8 cellular contexts compared by ENCODE assay signal in the genomic region with DNA sequence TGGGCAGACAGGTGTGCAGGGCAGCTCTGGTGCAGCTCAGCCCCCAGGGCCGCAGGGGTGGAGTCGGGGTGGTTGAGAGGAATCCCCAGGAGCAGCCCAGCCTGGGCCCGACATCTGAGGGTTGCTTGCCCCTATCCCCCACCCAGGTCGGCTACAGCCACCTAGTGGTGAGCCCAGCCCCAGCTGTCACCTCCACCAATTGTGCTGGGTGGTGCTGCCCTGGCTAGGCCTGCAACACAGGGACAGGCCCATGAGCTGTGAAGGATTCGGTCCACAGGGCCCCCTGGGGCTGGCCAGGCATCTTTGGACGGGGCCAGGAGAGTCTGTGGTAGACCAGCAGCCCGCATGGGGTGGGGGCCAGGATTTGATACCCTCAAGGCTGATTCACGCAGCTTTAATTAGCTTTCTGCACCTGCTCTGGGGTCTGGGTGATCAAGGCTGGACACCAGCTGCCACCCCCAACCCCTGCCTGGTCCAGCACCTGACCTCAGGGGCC. TPM values are rescaled to one million over a fixed set of nuclear protein-coding genes. Genes with fewer than 3 reads are reported as not detected.
DNase-seq lines count a peak whose midpoint lies in the region; ATAC-seq and TF ChIP-seq lines count a peak whose summit lies in the region.

No MANE protein-coding gene starts in this region.

- H3K9me3 Mint-ChIP-seq in stimulated activated memory B cell treated with anti-CD40 and anti-IgM and Interleukin-4, amounts not matched to agents 10 μg/mL and 1 μg/mL and 100 μg/mL, for 72 hours, result no peaks in the 10 kb centered on the region

- H3K27ac Mint-ChIP-seq in stimulated activated memory B cell treated with anti-CD40 and anti-IgM and Interleukin-4, amounts not matched to agents 10 μg/mL and 1 μg/mL and 100 μg/mL, for 72 hours, result no peak overlapping the region

- H3K27ac ChIP-seq in SK-N-MC, result peak overlapping the region; percentile 78

- no peaks in the 10 kb centered on the region; the same call in 1 of the 2 replicates for H3K36me3 ChIP-seq in SK-N-MC (ENCODE audit: insufficient read depth, low read length)
- H3K36me3 ChIP-seq in kidney epithelial cell (ENCODE audit: control insufficient read depth, insufficient read depth, low read length), result no peaks in the 10 kb centered on the region

- DNase-seq in DMS79 treated with DMSO at 0.1 percent for 48 hours (lab: John Stamatoyannopoulos, UW) (peak; percentile 4), DMS79 (lab: John Stamatoyannopoulos, UW) (no peak), SK-N-MC (ENCODE audit: low read depth, low spot score) (no peak), astrocyte of the cerebellum (ENCODE audit: low read depth) (no peak), kidney epithelial cell (ENCODE audit: low read depth) (no peak)

- peak; percentile 42 for TF ChIP-seq CTCF in astrocyte of the cerebellum (IDR thresholded peaks at IDR 0.05; ENCODE audit: low read depth, low read length, missing control alignments)
- TF ChIP-seq CTCF in kidney epithelial cell (IDR thresholded peaks at IDR 0.05; ENCODE audit: insufficient read depth, low read length, poor library complexity, severe bottlenecking), result peak; percentile 79

- H3K27me3 ChIP-seq in kidney epithelial cell (ENCODE audit: control insufficient read depth, insufficient read depth, low read length), result peaks cover 5% of the 10 kb centered on the region

- H3K9ac ChIP-seq in SK-N-MC (ENCODE audit: insufficient read length), result no peak overlapping the region

- peaks cover 9% of the 10 kb centered on the region for H3K4me1 Mint-ChIP-seq in stimulated activated memory B cell treated with anti-CD40 and anti-IgM and Interleukin-4, amounts not matched to agents 10 μg/mL and 1 μg/mL and 100 μg/mL, for 72 hours

- peaks cover 50% of the 10 kb centered on the region for H3K27me3 Mint-ChIP-seq in stimulated activated memory B cell treated with anti-CD40 and anti-IgM and Interleukin-4, amounts not matched to agents 10 μg/mL and 1 μg/mL and 100 μg/mL, for 72 hours

- no peak overlapping the region for H3K4me3 Mint-ChIP-seq in stimulated activated memory B cell treated with anti-CD40 and anti-IgM and Interleukin-4, amounts not matched to agents 10 μg/mL and 1 μg/mL and 100 μg/mL, for 72 hours

- ATAC-seq in HG03432 (IDR thresholded peaks at IDR 0.05; ENCODE audit: unreplicated experiment) (peak; percentile 50), HG03457 (IDR thresholded peaks at IDR 0.05; ENCODE audit: unreplicated experiment) (no peak)
- peak; percentile 70 for ATAC-seq in stimulated activated memory B cell treated with anti-CD40 and anti-IgM and Interleukin-4, amounts not matched to agents 10 μg/mL and 1 μg/mL and 100 μg/mL, for 72 hours

- H3K9me3 ChIP-seq in SK-N-MC (ENCODE audit: low read depth, low read length), result no peaks in the 10 kb centered on the region

- in situ Hi-C loops in astrocyte of the cerebellum (cut with HindIII; ENCODE audit: low sequenced_read_pairs), result no loop called here

- no peaks in the 10 kb centered on the region for H3K36me3 Mint-ChIP-seq in stimulated activated memory B cell treated with anti-CD40 and anti-IgM and Interleukin-4, amounts not matched to agents 10 μg/mL and 1 μg/mL and 100 μg/mL, for 72 hours

- H3K4me3 ChIP-seq in SK-N-MC (peak overlapping the region; percentile 53; the same call in 1 of the 2 replicates), astrocyte of the cerebellum (ENCODE audit: low read depth, low read length) (no peak overlapping the region), kidney epithelial cell (ENCODE audit: low read depth, low read length) (no peak overlapping the region)

RNA-seq across cellular contexts. Expression of gene RTN4R, which starts 29.5 kb away (rescaled TPM):
- 18.2 and 22.9 TPM in 2 replicates for total RNA-seq in kidney epithelial cell
